Comparison of ENCODE assay signal across 36 cellular contexts in genomic region chr12:13870255-13870654, GRCh38.
"Had no signal": no experiment of that assay in that cellular context is flagged by ENCODE, and none has a peak within 500 bp of the region (broad histone marks: within the 10 kb centered on the region; RNA-seq: fewer than 3 reads in every experiment).

No MANE protein-coding gene starts in this region.

- H3K27me3 Mint-ChIP-seq: activated CD4-positive, alpha-beta memory T cell treated with anti-CD3 and anti-CD28 coated beads, Interleukin-2, amount 10 ng/mL, durations not matched to agents 7 days and 5 days; activated naive CD4-positive, alpha-beta T cell treated with anti-CD3 and anti-CD28 coated beads, Interleukin-2, amount 10 ng/mL, durations not matched to agents 7 days and 5 days had no signal

- H3K27me3 ChIP-seq: ascending aorta, cardiac muscle cell had no signal

- H3K36me3 Mint-ChIP-seq: activated CD8-positive, alpha-beta memory T cell treated with anti-CD3 and anti-CD28 coated beads, Interleukin-2, amount 10 ng/mL, durations not matched to agents 7 days and 5 days; activated naive CD4-positive, alpha-beta T cell treated with anti-CD3 and anti-CD28 coated beads, Interleukin-2, amount 10 ng/mL, durations not matched to agents 7 days and 5 days; activated naive CD4-positive, alpha-beta T cell treated with anti-CD3 and anti-CD28 coated beads, Interleukin-2, amount 50 U/mL, for 24 hours; activated naive CD8-positive, alpha-beta T cell; activated naive CD8-positive, alpha-beta T cell treated with anti-CD3 and anti-CD28 coated beads, Interleukin-2, amount 10 ng/mL, durations not matched to agents 7 days and 5 days had no signal

- ATAC-seq: activated CD8-positive, alpha-beta memory T cell treated with anti-CD3 and anti-CD28 coated beads, Interleukin-2, amount 10 ng/mL, durations not matched to agents 7 days and 5 days; activated CD8-positive, alpha-beta T cell treated with anti-CD3 and anti-CD28 coated beads, Interleukin-2, amount 10 ng/mL, durations not matched to agents 7 days and 5 days; activated naive CD8-positive, alpha-beta T cell treated with anti-CD3 and anti-CD28 coated beads, Interleukin-2, amount 50 U/mL, for 24 hours had no signal

- H3K36me3 ChIP-seq: ascending aorta, cardiac muscle cell had no signal

- H3K4me1 Mint-ChIP-seq: activated B cell treated with CpG ODN at 0.5 μM for 24 hours; activated CD4-positive, alpha-beta memory T cell treated with anti-CD3 and anti-CD28 coated beads, Interleukin-2, amount 10 ng/mL, durations not matched to agents 7 days and 5 days; activated CD4-positive, alpha-beta T cell treated with anti-CD3 and anti-CD28 coated beads, Interleukin-2, amount 10 ng/mL, durations not matched to agents 7 days and 5 days; activated CD8-positive, alpha-beta memory T cell treated with anti-CD3 and anti-CD28 coated beads, Interleukin-2, amount 10 ng/mL, durations not matched to agents 7 days and 5 days; activated naive CD4-positive, alpha-beta T cell treated with anti-CD3 and anti-CD28 coated beads, Interleukin-2, amount 10 ng/mL, durations not matched to agents 7 days and 5 days; activated naive CD4-positive, alpha-beta T cell treated with anti-CD3 and anti-CD28 coated beads, Interleukin-2, amount 50 U/mL, for 24 hours; activated naive CD8-positive, alpha-beta T cell treated with anti-CD3 and anti-CD28 coated beads, Interleukin-2, amount 10 ng/mL, durations not matched to agents 7 days and 5 days; activated naive CD8-positive, alpha-beta T cell treated with anti-CD3 and anti-CD28 coated beads, Interleukin-2, amount 50 U/mL, for 24 hours; brain; central memory CD8-positive, alpha-beta T cell had no signal

- H3K27ac ChIP-seq: ascending aorta, cardiac muscle cell, VCaP had no signal

- H3K9me3 Mint-ChIP-seq: activated B cell treated with CpG ODN at 0.5 μM for 24 hours; activated CD4-positive, alpha-beta memory T cell treated with anti-CD3 and anti-CD28 coated beads, Interleukin-2, amount 10 ng/mL, durations not matched to agents 7 days and 5 days; activated CD4-positive, alpha-beta T cell treated with anti-CD3 and anti-CD28 coated beads, Interleukin-2, amount 10 ng/mL, durations not matched to agents 7 days and 5 days; activated naive CD4-positive, alpha-beta T cell treated with anti-CD3 and anti-CD28 coated beads, Interleukin-2, amount 10 ng/mL, durations not matched to agents 7 days and 5 days; activated naive CD4-positive, alpha-beta T cell treated with anti-CD3 and anti-CD28 coated beads, Interleukin-2, amount 50 U/mL, for 24 hours; activated naive CD8-positive, alpha-beta T cell treated with anti-CD3 and anti-CD28 coated beads, Interleukin-2, amount 10 ng/mL, durations not matched to agents 7 days and 5 days; activated naive CD8-positive, alpha-beta T cell treated with anti-CD3 and anti-CD28 coated beads, Interleukin-2, amount 50 U/mL, for 24 hours; activated T-cell treated with anti-CD3 and anti-CD28 coated beads, Interleukin-2, amount 50 U/mL, for 24 hours; activated T-helper 2 cell treated with anti-CD3 and anti-CD28 coated beads, Interferon-gamma antibody, Interleukin-2, Interleukin-4, amounts not matched to agents 10 μg/mL and 5 μg/mL and 100 μg/mL, durations not matched to agents 14 hours and 24 hours and 36 hours; brain; central memory CD8-positive, alpha-beta T cell; T-helper 1 cell treated with Interleukin-12 subunit alpha and Interleukin-12 subunit beta and Interleukin-4 antibody, amounts not matched to agents 30 μg/mL and 1 μg/mL, for 36 hours; T-helper 2 cell treated with Interferon-gamma antibody and Interleukin-4, amounts not matched to agents 5 μg/mL and 100 μg/mL, for 36 hours had no signal

- H3K4me3 ChIP-seq: ascending aorta, cardiac muscle cell had no signal

- H3K4me3 Mint-ChIP-seq: activated B cell treated with CpG ODN at 0.5 μM for 24 hours; activated CD4-positive, alpha-beta memory T cell treated with anti-CD3 and anti-CD28 coated beads, Interleukin-2, amount 10 ng/mL, durations not matched to agents 7 days and 5 days; activated CD4-positive, alpha-beta T cell treated with anti-CD3 and anti-CD28 coated beads, Interleukin-2, amount 10 ng/mL, durations not matched to agents 7 days and 5 days; activated CD8-positive, alpha-beta memory T cell treated with anti-CD3 and anti-CD28 coated beads, Interleukin-2, amount 10 ng/mL, durations not matched to agents 7 days and 5 days; activated CD8-positive, alpha-beta T cell treated with anti-CD3 and anti-CD28 coated beads, Interleukin-2, amount 10 ng/mL, durations not matched to agents 7 days and 5 days; activated naive CD4-positive, alpha-beta T cell treated with anti-CD3 and anti-CD28 coated beads, Interleukin-2, amount 10 ng/mL, durations not matched to agents 7 days and 5 days; activated naive CD4-positive, alpha-beta T cell treated with anti-CD3 and anti-CD28 coated beads, Interleukin-2, amount 50 U/mL, for 24 hours; activated naive CD8-positive, alpha-beta T cell; activated naive CD8-positive, alpha-beta T cell treated with anti-CD3 and anti-CD28 coated beads, Interleukin-2, amount 10 ng/mL, durations not matched to agents 7 days and 5 days; activated naive CD8-positive, alpha-beta T cell treated with anti-CD3 and anti-CD28 coated beads, Interleukin-2, amount 50 U/mL, for 24 hours; activated T-cell treated with anti-CD3 and anti-CD28 coated beads, Interleukin-2, amount 50 U/mL, for 24 hours; brain; central memory CD8-positive, alpha-beta T cell; T-helper 1 cell treated with Interleukin-12 subunit alpha and Interleukin-12 subunit beta and Interleukin-4 antibody, amounts not matched to agents 30 μg/mL and 1 μg/mL, for 36 hours; T-helper 2 cell treated with Interferon-gamma antibody and Interleukin-4, amounts not matched to agents 5 μg/mL and 100 μg/mL, for 36 hours had no signal

- H3K9me3 ChIP-seq: ascending aorta had no signal

- FAIRE-seq: bronchial epithelial cell, TTC549 had no signal

- DNase-seq: activated B cell treated with CpG ODN at 0.5 μM for 24 hours; activated CD4-positive, alpha-beta memory T cell treated with anti-CD3 and anti-CD28 coated beads, Interleukin-2, amount 10 ng/mL, durations not matched to agents 7 days and 5 days; activated CD4-positive, alpha-beta T cell treated with anti-CD3 and anti-CD28 coated beads for 4 hours; activated CD4-positive, alpha-beta T cell treated with anti-CD3 and anti-CD28 coated beads, Interleukin-2, amount 10 ng/mL, durations not matched to agents 7 days and 5 days; activated CD4-positive, alpha-beta T cell treated with anti-CD3 and anti-CD28 coated beads, Interleukin-2, amount 50 U/mL, for 48 hours; activated CD4-positive, CD25-positive, alpha-beta regulatory T cell treated with anti-CD3 and anti-CD28 coated beads, Interleukin-2, amount 50 U/mL, for 72 hours; activated CD8-positive, alpha-beta memory T cell treated with anti-CD3 and anti-CD28 coated beads for 24 hours; activated CD8-positive, alpha-beta memory T cell treated with anti-CD3 and anti-CD28 coated beads, Interleukin-2, amount 10 ng/mL, durations not matched to agents 7 days and 5 days; activated CD8-positive, alpha-beta memory T cell treated with anti-CD3 and anti-CD28 coated beads, Interleukin-2, amount 50 U/mL, for 48 hours; activated CD8-positive, alpha-beta T cell treated with anti-CD3 and anti-CD28 coated beads, Interleukin-2, amount 10 ng/mL, durations not matched to agents 7 days and 5 days; activated effector memory CD4-positive, alpha-beta T cell treated with Interleukin-2 at 50 U/mL for 16 hours; activated gamma-delta T cell; activated naive CD4-positive, alpha-beta T cell treated with anti-CD3 and anti-CD28 coated beads, Interleukin-2, amount 10 ng/mL, durations not matched to agents 7 days and 5 days; activated naive CD4-positive, alpha-beta T cell treated with Interleukin-2 at 50 U/mL for 16 hours; activated naive CD8-positive, alpha-beta T cell treated with anti-CD3 and anti-CD28 coated beads, Interleukin-2, amount 10 ng/mL, durations not matched to agents 7 days and 5 days; activated naive CD8-positive, alpha-beta T cell treated with anti-CD3 and anti-CD28 coated beads, Interleukin-2, amount 50 U/mL, for 24 hours; activated T-cell treated with anti-CD3 and anti-CD28 coated beads, Interleukin-2, amount 50 U/mL, for 24 hours; activated T-cell treated with anti-CD3 and anti-CD28 coated beads, Interleukin-2, amount 50 U/mL, for 48 hours; amygdala; anterior cingulate cortex; caudate nucleus; T-helper 1 cell; T-helper 2 cell; T-helper 9 cell had no signal

- H3K27ac Mint-ChIP-seq: activated B cell treated with CpG ODN at 0.5 μM for 24 hours; activated CD4-positive, alpha-beta memory T cell treated with anti-CD3 and anti-CD28 coated beads, Interleukin-2, amount 10 ng/mL, durations not matched to agents 7 days and 5 days; activated CD4-positive, alpha-beta T cell treated with anti-CD3 and anti-CD28 coated beads, Interleukin-2, amount 10 ng/mL, durations not matched to agents 7 days and 5 days; activated CD8-positive, alpha-beta memory T cell treated with anti-CD3 and anti-CD28 coated beads, Interleukin-2, amount 10 ng/mL, durations not matched to agents 7 days and 5 days; activated CD8-positive, alpha-beta T cell treated with anti-CD3 and anti-CD28 coated beads, Interleukin-2, amount 10 ng/mL, durations not matched to agents 7 days and 5 days; activated naive CD4-positive, alpha-beta T cell treated with anti-CD3 and anti-CD28 coated beads, Interleukin-2, amount 10 ng/mL, durations not matched to agents 7 days and 5 days; activated naive CD4-positive, alpha-beta T cell treated with anti-CD3 and anti-CD28 coated beads, Interleukin-2, amount 50 U/mL, for 24 hours; activated naive CD8-positive, alpha-beta T cell; activated naive CD8-positive, alpha-beta T cell treated with anti-CD3 and anti-CD28 coated beads, Interleukin-2, amount 10 ng/mL, durations not matched to agents 7 days and 5 days; activated naive CD8-positive, alpha-beta T cell treated with anti-CD3 and anti-CD28 coated beads, Interleukin-2, amount 50 U/mL, for 24 hours; activated T-cell treated with anti-CD3 and anti-CD28 coated beads, Interleukin-2, amount 50 U/mL, for 24 hours; activated T-helper 2 cell treated with anti-CD3 and anti-CD28 coated beads, Interferon-gamma antibody, Interleukin-2, Interleukin-4, amounts not matched to agents 10 μg/mL and 5 μg/mL and 100 μg/mL, durations not matched to agents 14 hours and 24 hours and 36 hours; brain; T-helper 1 cell treated with Interleukin-12 subunit alpha and Interleukin-12 subunit beta and Interleukin-4 antibody, amounts not matched to agents 30 μg/mL and 1 μg/mL, for 36 hours; T-helper 2 cell treated with Interferon-gamma antibody and Interleukin-4, amounts not matched to agents 5 μg/mL and 100 μg/mL, for 36 hours had no signal

- H3K4me1 ChIP-seq: ascending aorta had no signal
